ENCODE assay signal across 1 cellular context in genomic region chr1:153985984-153986761, GRCh38.
TF ChIP-seq lines count a peak whose summit lies in the region.

RAB13 (minus strand) TSS chr1:153986339; CDS start chr1:153986236, 103 bp downstream.

TF ChIP-seq in HEK293, 187 proteins besides CTCF, POLR2A, EP300 and RAD21 (continued from another document):
- TF ChIP-seq ZNF692 (tag by site-specific recombination; IDR thresholded peaks at IDR 0.05) (no peak), ZNF610 (tag by site-specific recombination; IDR thresholded peaks at IDR 0.05; ENCODE audit: borderline replicate concordance) (0 out of 2 replicates have a peak, but pooled peaks have one; percentile 66), ZNF280D (tag by site-specific recombination; IDR thresholded peaks at IDR 0.05) (0 out of 2 replicates have a peak, but pooled peaks have one; percentile 3), KLF9 (tag by site-specific recombination; IDR thresholded peaks at IDR 0.05; ENCODE audit: low read depth) (peak; percentile 48; the same call in 1 of the 2 replicates)
